23 cellular contexts compared by ENCODE assay signal in the genomic region with DNA sequence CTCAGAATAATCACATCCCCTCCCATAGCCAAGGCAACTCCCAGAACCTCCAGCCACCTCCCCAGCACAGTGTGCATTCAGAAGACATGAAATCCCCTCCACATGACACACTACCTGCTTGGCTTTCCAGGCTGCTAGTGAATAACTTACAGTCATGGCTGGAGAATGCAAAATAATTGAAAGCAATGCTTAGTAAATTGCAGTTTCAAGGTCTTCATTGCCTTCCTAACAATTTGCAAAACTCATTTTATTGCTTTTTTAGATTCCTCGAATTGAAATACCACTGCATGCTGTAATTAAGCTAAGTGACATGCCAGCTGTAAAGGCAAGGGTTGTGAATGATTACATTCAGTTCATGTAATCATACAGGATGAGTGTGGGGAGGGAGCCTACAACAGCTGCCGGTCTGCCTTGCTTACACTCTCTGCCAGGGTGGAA. TPM values are rescaled to one million over a fixed set of nuclear protein-coding genes. Genes with fewer than 3 reads are reported as not detected.
DNase-seq lines count a peak whose midpoint lies in the region; ATAC-seq and TF ChIP-seq lines count a peak whose summit lies in the region.
"Had no signal": no experiment of that assay in that cellular context is flagged by ENCODE, and none has a peak within 500 bp of the region (broad histone marks: within the 10 kb centered on the region; RNA-seq: fewer than 3 reads in every experiment).

No MANE protein-coding gene starts in this region.

- no peak overlapping the region for H3K4me3 ChIP-seq in HEK293 (ENCODE audit: low read depth, low read length)
- no peak overlapping the region for H3K4me3 ChIP-seq in SK-N-MC
- no peak overlapping the region for H3K4me3 ChIP-seq in prostate gland
- H3K4me3 ChIP-seq in suprapubic skin = no peak overlapping the region
- H3K4me3 ChIP-seq: gastroesophageal sphincter, GM23338, lower lobe of right lung, spleen, tibial artery had no signal

- intact Hi-C loops in prostate gland (cut with DNase I) = no loop called here

- POLR2A ChIA-PET in HEK293 (lab: Yijun Ruan, JAX) = interaction anchor here (1.5 kb wide), 1 partner anchor 8 kb away, joined by 4 read pairs; no protein-coding TSS in a partner anchor

- H3K27me3 ChIP-seq in prostate gland (replicated peaks; ENCODE audit: insufficient read depth) (no peaks in the 10 kb centered on the region), suprapubic skin (peaks cover 100% of the 10 kb centered on the region), foreskin keratinocyte (peaks cover 96% of the 10 kb centered on the region)

- TF ChIP-seq EP300 in suprapubic skin (IDR thresholded peaks at IDR 0.05) = no peak

- ATAC-seq in HG03175 (IDR thresholded peaks at IDR 0.05; ENCODE audit: unreplicated experiment) (no peak), foreskin keratinocyte (no peak)
- ATAC-seq: CD8-positive, alpha-beta T cell; gastroesophageal sphincter; GM23338; lower lobe of right lung had no signal

- TF ChIP-seq CTCF in C4-2B (conservative IDR thresholded peaks at IDR 0.05) (no peak), HEK293 (tag by site-specific recombination; IDR thresholded peaks at IDR 0.05) (no peak), prostate gland (IDR thresholded peaks at IDR 0.05) (no peak), suprapubic skin (IDR thresholded peaks at IDR 0.05) (no peak), foreskin keratinocyte (conservative IDR thresholded peaks at IDR 0.05) (no peak)

- DNase-seq in SK-N-MC (ENCODE audit: low read depth, low spot score) (no peak), prostate gland (ENCODE audit: low spot score) (no peak), suprapubic skin (ENCODE audit: low spot score in 2 of 2) (no peak), NCI-H1930 (lab: John Stamatoyannopoulos, UW) (no peak), foreskin keratinocyte (no peak)
- DNase-seq: activated gamma-delta T cell; aorta; CD8-positive, alpha-beta T cell; lower lobe of right lung; naive B cell; NCI-H2107; NCI-H82; posterior cingulate gyrus; spleen had no signal

- H3K9me3 ChIP-seq in HEK293 (ENCODE audit: control insufficient read depth, insufficient read depth, low read depth, low read length) (no peaks in the 10 kb centered on the region), SK-N-MC (ENCODE audit: low read depth, low read length) (no peaks in the 10 kb centered on the region), prostate gland (no peaks in the 10 kb centered on the region), suprapubic skin (no peaks in the 10 kb centered on the region)
- H3K9me3 ChIP-seq: gastroesophageal sphincter, lower lobe of right lung, spleen, tibial artery had no signal

- TF ChIP-seq POLR2A in prostate gland (IDR thresholded peaks at IDR 0.05) (no peak), suprapubic skin (IDR thresholded peaks at IDR 0.05) (no peak)

- H3K36me3 ChIP-seq in HEK293 (ENCODE audit: control insufficient read depth in 2 of 2, insufficient read depth in 1 of 2, low read length in 2 of 2) (no peaks in the 10 kb centered on the region), SK-N-MC (ENCODE audit: insufficient read depth, low read length) (peaks cover 2% of the 10 kb centered on the region; the same call in 1 of the 2 replicates), prostate gland (no peaks in the 10 kb centered on the region), suprapubic skin (no peaks in the 10 kb centered on the region)
- H3K36me3 ChIP-seq: gastroesophageal sphincter, lower lobe of right lung, spleen, tibial artery had no signal

- H3K27ac ChIP-seq in C4-2B = peak overlapping the region; percentile 99
- no peak overlapping the region for H3K27ac ChIP-seq in HEK293 (ENCODE audit: extremely low read depth, low read depth, low read length)
- peak overlapping the region; percentile 85 for H3K27ac ChIP-seq in SK-N-MC
- H3K27ac ChIP-seq in prostate gland = peak overlapping the region; percentile 61 to 73
- H3K27ac ChIP-seq in suprapubic skin = no peak overlapping the region
- no peak overlapping the region for H3K27ac ChIP-seq in foreskin keratinocyte
- H3K27ac ChIP-seq: gastroesophageal sphincter, lower lobe of right lung, RWPE1, spleen, tibial artery had no signal

- no peaks in the 10 kb centered on the region for H3K4me1 ChIP-seq in HEK293 (ENCODE audit: control insufficient read depth, insufficient read depth, low read length)
- peaks cover 22% of the 10 kb centered on the region for H3K4me1 ChIP-seq in prostate gland (replicated peaks)
- H3K4me1 ChIP-seq in suprapubic skin = peaks cover 21% of the 10 kb centered on the region
- H3K4me1 ChIP-seq in foreskin keratinocyte = no peaks in the 10 kb centered on the region

- CTCF ChIA-PET in HEK293 (lab: Yijun Ruan, JAX) = interaction anchor here (1.1 to 1.3 kb wide), 3 partner anchors 33 to 121 kb away, joined by 3 to 4 read pairs (median 4); no protein-coding TSS in a partner anchor

- no peak overlapping the region for H3K9ac ChIP-seq in SK-N-MC (ENCODE audit: insufficient read length)

- 26% methylated on average over 2 of the region's 2 CpGs for WGBS in prostate gland
- WGBS in suprapubic skin = 42% methylated on average over 2 of the region's 2 CpGs

TF ChIP-seq in HEK293, 187 proteins besides CTCF, POLR2A, EP300 and RAD21 (continues in another document):
- TF ChIP-seq INSM2 (tag by site-specific recombination; IDR thresholded peaks at IDR 0.05) (no peak), ZNF394 (tag by site-specific recombination; IDR thresholded peaks at IDR 0.05; ENCODE audit: borderline replicate concordance) (no peak), ZNF341 (tag by site-specific recombination; IDR thresholded peaks at IDR 0.05; ENCODE audit: low read depth) (peak; percentile 25; the same call in 1 of the 2 replicates), ZNF768 (tag by site-specific recombination; IDR thresholded peaks at IDR 0.05) (no peak), PBX3 (CRISPR knock-in tag; IDR thresholded peaks at IDR 0.05) (no peak), TRIM28 (IDR thresholded peaks at IDR 0.05; ENCODE audit: borderline replicate concordance, low read length) (no peak), ZNF561 (tag by site-specific recombination; IDR thresholded peaks at IDR 0.05; ENCODE audit: borderline replicate concordance) (no peak), SP7 (tag by site-specific recombination; IDR thresholded peaks at IDR 0.05) (peak; percentile 97), ZNF610 (tag by site-specific recombination; IDR thresholded peaks at IDR 0.05; ENCODE audit: borderline replicate concordance) (no peak), ZNF184 (tag by site-specific recombination; IDR thresholded peaks at IDR 0.05) (no peak), KLF10 (tag by site-specific recombination; IDR thresholded peaks at IDR 0.05) (no peak)
- TF ChIP-seq, protein P1, sequence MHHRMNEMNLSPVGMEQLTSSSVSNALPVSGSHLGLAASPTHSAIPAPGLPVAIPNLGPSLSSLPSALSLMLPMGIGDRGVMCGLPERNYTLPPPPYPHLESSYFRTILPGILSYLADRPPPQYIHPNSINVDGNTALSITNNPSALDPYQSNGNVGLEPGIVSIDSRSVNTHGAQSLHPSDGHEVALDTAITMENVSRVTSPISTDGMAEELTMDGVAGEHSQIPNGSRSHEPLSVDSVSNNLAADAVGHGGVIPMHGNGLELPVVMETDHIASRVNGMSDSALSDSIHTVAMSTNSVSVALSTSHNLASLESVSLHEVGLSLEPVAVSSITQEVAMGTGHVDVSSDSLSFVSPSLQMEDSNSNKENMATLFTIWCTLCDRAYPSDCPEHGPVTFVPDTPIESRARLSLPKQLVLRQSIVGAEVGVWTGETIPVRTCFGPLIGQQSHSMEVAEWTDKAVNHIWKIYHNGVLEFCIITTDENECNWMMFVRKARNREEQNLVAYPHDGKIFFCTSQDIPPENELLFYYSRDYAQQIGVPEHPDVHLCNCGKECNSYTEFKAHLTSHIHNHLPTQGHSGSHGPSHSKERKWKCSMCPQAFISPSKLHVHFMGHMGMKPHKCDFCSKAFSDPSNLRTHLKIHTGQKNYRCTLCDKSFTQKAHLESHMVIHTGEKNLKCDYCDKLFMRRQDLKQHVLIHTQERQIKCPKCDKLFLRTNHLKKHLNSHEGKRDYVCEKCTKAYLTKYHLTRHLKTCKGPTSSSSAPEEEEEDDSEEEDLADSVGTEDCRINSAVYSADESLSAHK (tag by site-specific recombination; IDR thresholded peaks at IDR 0.05) = peak; percentile 77

RNA-seq across cellular contexts. Expression of gene HOXB13, which starts 29.0 kb away (rescaled TPM):
- total RNA-seq in prostate gland (100 to 1,000 TPM in 1 of 2 donors, 10 to 100 TPM in 1; 78.7 to 249 TPM), suprapubic skin (not detected), foreskin keratinocyte (not detected in 2 replicates)
- polyA plus RNA-seq in foreskin keratinocyte = not detected in 2 replicates
- total RNA-seq: activated CD8-positive, alpha-beta memory T cell treated with anti-CD3 and anti-CD28 coated beads for 36 hours; aorta; CD8-positive, alpha-beta T cell; gastroesophageal sphincter; GM23338; lower lobe of right lung; spleen; T-helper 1 cell treated with Interleukin-12 subunit alpha and Interleukin-12 subunit beta and Interleukin-4 antibody, amounts not matched to agents 30 ng/mL and 1 ng/mL, for 36 hours had no signal
- polyA plus RNA-seq: GM23338 had no signal

RNA-seq across cellular contexts. Expression of gene PRAC2, which starts 34.6 kb away (rescaled TPM):
- total RNA-seq in prostate gland (100 to 1,000 TPM in 1 of 2 donors, 1 to 10 TPM in 1; 9.6 to 135 TPM), suprapubic skin (not detected), foreskin keratinocyte (not detected in 2 replicates)
- not detected in 2 replicates for polyA plus RNA-seq in foreskin keratinocyte
- total RNA-seq: activated CD8-positive, alpha-beta memory T cell treated with anti-CD3 and anti-CD28 coated beads for 36 hours; aorta; CD8-positive, alpha-beta T cell; gastroesophageal sphincter; GM23338; lower lobe of right lung; spleen; T-helper 1 cell treated with Interleukin-12 subunit alpha and Interleukin-12 subunit beta and Interleukin-4 antibody, amounts not matched to agents 30 ng/mL and 1 ng/mL, for 36 hours had no signal
- polyA plus RNA-seq: aorta, GM23338, spleen had no signal

RNA-seq across cellular contexts. Expression of gene PRAC1, which starts 35.2 kb away (rescaled TPM):
- 100 to 1,000 TPM in 1 of 2 donors, 10 to 100 TPM in 1; 56.7 to 243 TPM for total RNA-seq in prostate gland
- total RNA-seq in suprapubic skin = not detected
- total RNA-seq in foreskin keratinocyte = not detected in 2 replicates
- polyA plus RNA-seq in foreskin keratinocyte = not detected in 2 replicates
- total RNA-seq: activated CD8-positive, alpha-beta memory T cell treated with anti-CD3 and anti-CD28 coated beads for 36 hours; aorta; CD8-positive, alpha-beta T cell; gastroesophageal sphincter; GM23338; lower lobe of right lung; spleen; T-helper 1 cell treated with Interleukin-12 subunit alpha and Interleukin-12 subunit beta and Interleukin-4 antibody, amounts not matched to agents 30 ng/mL and 1 ng/mL, for 36 hours had no signal
- polyA plus RNA-seq: GM23338, spleen had no signal

RNA-seq across cellular contexts. Expression of gene TTLL6, which starts 59.5 kb away (rescaled TPM):
- total RNA-seq in prostate gland (1 to 10 TPM in 1 of 2 donors, under 1 TPM in 1; 0.23 to 4.0 TPM), suprapubic skin (not detected), foreskin keratinocyte (not detected in 2 replicates)
- not detected in 2 replicates for polyA plus RNA-seq in foreskin keratinocyte
- total RNA-seq: activated CD8-positive, alpha-beta memory T cell treated with anti-CD3 and anti-CD28 coated beads for 36 hours; CD8-positive, alpha-beta T cell; gastroesophageal sphincter; spleen; T-helper 1 cell treated with Interleukin-12 subunit alpha and Interleukin-12 subunit beta and Interleukin-4 antibody, amounts not matched to agents 30 ng/mL and 1 ng/mL, for 36 hours had no signal

Comparison
In these comparisons a context has a peak if more than half of its experiments do, and no peak if none do; other contexts are left out.
1. H3K27ac ChIP-seq: peak in C4-2B (single experiment), SK-N-MC (single experiment) and prostate gland (2 of 2); none in HEK293 (single experiment), suprapubic skin (single experiment) and foreskin keratinocyte (single experiment).
2. RNA of gene HOXB13, which starts 29.0 kb away (total RNA-seq): 78.7 to 249 TPM in prostate gland; not detected in suprapubic skin and not detected in foreskin keratinocyte; every median in the first group is over 10 times any median in the second.
3. RNA of gene PRAC2, which starts 34.6 kb away (total RNA-seq): 9.6 to 135 TPM in prostate gland; not detected in suprapubic skin and not detected in foreskin keratinocyte; every median in the first group is over 10 times any median in the second.
4. RNA of gene PRAC1, which starts 35.2 kb away (total RNA-seq): 56.7 to 243 TPM in prostate gland; not detected in suprapubic skin and not detected in foreskin keratinocyte; every median in the first group is over 10 times any median in the second.